Comparison of ENCODE assay signal across 9 cellular contexts in genomic region chr1:179385510-179385909, GRCh38. TPM values are rescaled to one million over a fixed set of nuclear protein-coding genes. Genes with fewer than 3 reads are reported as not detected.
"Had no signal": no experiment of that assay in that cellular context is flagged by ENCODE, and none has a peak within 500 bp of the region (broad histone marks: within the 10 kb centered on the region; RNA-seq: fewer than 3 reads in every experiment).

No MANE protein-coding gene starts in this region.

- H3K27ac ChIP-seq: GM23248, HL-60 had no signal

- H2AFZ ChIP-seq: GM23248 had no signal

- H3K27ac Mint-ChIP-seq: IgD-negative memory B cell had no signal

- H3K9me3 Mint-ChIP-seq: H9, IgD-negative memory B cell had no signal

- H3K4me3 Mint-ChIP-seq: H9, IgD-negative memory B cell had no signal

- H3K36me3 Mint-ChIP-seq: IgD-negative memory B cell had no signal

- H3K4me3 ChIP-seq: GM23248 had no signal

- H3K27me3 Mint-ChIP-seq: IgD-negative memory B cell had no signal

- DNase-seq: GM23248, H9, HCEC 1CT, KG1 had no signal

- FAIRE-seq: H1, H54, HepG2 had no signal

- H3K4me1 Mint-ChIP-seq: H9 had no signal

- H3K9ac ChIP-seq: GM23248 had no signal

- ATAC-seq: HepG2 had no signal

RNA-seq across cellular contexts. Expression of gene AXDND1, which starts 19.7 kb away (rescaled TPM):
- total RNA-seq: GM23248 had no signal
- polyA plus RNA-seq: GM23248, H1, IgD-negative memory B cell had no signal
